In the genomic region with DNA sequence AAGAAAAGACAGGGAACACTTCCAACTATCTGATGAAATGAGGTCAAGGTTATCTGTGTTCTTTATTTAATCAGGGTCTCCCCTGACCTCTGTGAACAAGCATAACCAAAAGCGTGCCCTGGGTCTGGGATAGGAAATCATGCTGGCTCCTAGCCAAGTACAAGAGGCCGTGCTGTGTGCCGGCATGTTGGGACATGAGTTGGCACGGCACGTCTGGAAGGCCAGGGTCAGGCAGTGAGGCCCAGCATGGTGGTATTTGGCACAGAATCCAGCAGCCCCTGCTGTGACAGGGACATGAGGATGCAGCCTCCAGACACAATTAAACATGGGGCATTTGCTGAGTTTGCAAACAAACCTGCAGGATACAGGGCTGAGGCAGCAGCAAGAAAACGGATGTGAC, we compare ENCODE assay signal across 15 cellular contexts.
A peak's percentile ranks its signal among the peaks of the same experiment; 100 is the strongest.
DNase-seq lines count a peak whose midpoint lies in the region; ATAC-seq, FAIRE-seq and TF ChIP-seq lines count a peak whose summit lies in the region.
"Had no signal": no experiment of that assay in that cellular context is flagged by ENCODE, and none has a peak within 500 bp of the region (broad histone marks: within the 10 kb centered on the region; RNA-seq: fewer than 3 reads in every experiment).

No MANE protein-coding gene starts in this region.

- no peak for FAIRE-seq in K562 (lab: Jason Lieb, UNC)
- FAIRE-seq: RCC 7860, TTC549 had no signal

- peaks cover 3% of the 10 kb centered on the region for H3F3A ChIP-seq in SK-N-SH (replicated peaks; ENCODE audit: insufficient read depth)

- H3K27me3 ChIP-seq in SK-N-SH (ENCODE audit: insufficient read depth), result no peaks in the 10 kb centered on the region
- peaks cover 6 to 17% of the 10 kb centered on the region in 2 experiments; a peak in 3 of 5 replicates for H3K27me3 ChIP-seq in K562 (ENCODE audit: control insufficient read depth in 2 of 2, insufficient read depth in 2 of 2, low read length in 2 of 2)
- H3K27me3 ChIP-seq: vagina had no signal

- no TSS peak for BruUV-seq in K562 (replicated peaks; lab: Mats Ljungman, UMichigan)

- DNase-seq in SK-N-SH (peak; percentile 63), K562 (ENCODE audit: extremely low read depth in 1 of 4, low spot score in 3 of 4) (no peak), left ventricle myocardium superior (peak; percentile 70), ureter (ENCODE audit: low spot score) (peak; percentile 50), superior temporal gyrus (ENCODE audit: extremely low spot score) (no peak), activated gamma-delta T cell (lab: John Stamatoyannopoulos, UW) (no peak)
- DNase-seq: DND-41, HFFc6 had no signal

- no peak for TF ChIP-seq POLR2A in K562 (conservative IDR thresholded peaks at IDR 0.05)

- no peaks in the 10 kb centered on the region for H3K9me2 ChIP-seq in SK-N-SH

- TF ChIP-seq CTCF in SK-N-SH (IDR thresholded peaks at IDR 0.05), result no peak
- TF ChIP-seq CTCF in K562 (IDR thresholded peaks at IDR 0.05 in 2 of 3, conservative IDR thresholded peaks at IDR 0.05 in 1 of 3; ENCODE audit: insufficient read depth in 2 of 3, low read depth in 1 of 3, low read length in 3 of 3), result no peak

- no peak overlapping the region for H3K9ac ChIP-seq in SK-N-SH
- no peak overlapping the region for H3K9ac ChIP-seq in K562 (ENCODE audit: insufficient read depth in 1 of 2, low read depth in 2 of 2, low read length in 2 of 2)
- H3K9ac ChIP-seq: KMS-11 had no signal

- TF ChIP-seq RAD21 in SK-N-SH (IDR thresholded peaks at IDR 0.05; ENCODE audit: low read length), result no peak
- no peak for TF ChIP-seq RAD21 in K562 (CRISPR knock-in tag; conservative IDR thresholded peaks at IDR 0.05 in 1 of 2, IDR thresholded peaks at IDR 0.05 in 1 of 2)

- no peak for ATAC-seq in SK-N-SH treated with all-trans-retinoic acid at 6 μM for 48 hours
- ATAC-seq in K562, result no peak
- peak; percentile 79 for ATAC-seq in left ventricle myocardium superior
- no peak for ATAC-seq in GM19395 (IDR thresholded peaks at IDR 0.05; ENCODE audit: unreplicated experiment)
- ATAC-seq: left colon had no signal

- WGBS in SK-N-SH (ENCODE audit: low lambda C conversion rate), result 61% methylated on average over 6 of the region's 6 CpGs
- WGBS in K562 (ENCODE audit: insufficient coverage, low coverage, missing lambda C conversion rate), result 2% methylated on average over 6 of the region's 6 CpGs

- H4K20me1 ChIP-seq in SK-N-SH (ENCODE audit: insufficient read depth) (no peaks in the 10 kb centered on the region), K562 (replicated peaks; ENCODE audit: control insufficient read depth, insufficient read depth, low read length) (0 out of 2 replicates have a peak, but pooled peaks cover 3% of the 10 kb centered on the region)

- no peaks in the 10 kb centered on the region for H3K9me3 ChIP-seq in SK-N-SH
- no peaks in the 10 kb centered on the region for H3K9me3 ChIP-seq in K562 (replicated peaks; ENCODE audit: control insufficient read depth, insufficient read depth, low read depth, low read length)
- H3K9me3 ChIP-seq: vagina had no signal

- H3K36me3 ChIP-seq in SK-N-SH (replicated peaks in 1 of 2; ENCODE audit: control insufficient read depth in 1 of 2, insufficient read depth in 2 of 2, low read length in 1 of 2) (no peaks in the 10 kb centered on the region), K562 (ENCODE audit: control insufficient read depth, insufficient read depth, low read length) (no peaks in the 10 kb centered on the region)
- H3K36me3 ChIP-seq: vagina had no signal

- intact Hi-C loops in K562 (cut with micrococcal nuclease), result no loop called here
- intact Hi-C loops in left ventricle myocardium superior (cut with micrococcal nuclease), result no loop called here

- in situ Hi-C loops in K562 (cut with MboI), result no loop called here

- peaks cover 0 to 22% of the 10 kb centered on the region in 2 experiments; a peak in 1 of 4 replicates for H3K4me1 ChIP-seq in SK-N-SH (ENCODE audit: control insufficient read depth in 1 of 2, insufficient read depth in 2 of 2, low read depth in 1 of 2, low read length in 1 of 2)
- no peaks in the 10 kb centered on the region for H3K4me1 ChIP-seq in K562 (replicated peaks in 1 of 2; ENCODE audit: control insufficient read depth in 2 of 2, insufficient read depth in 2 of 2, low read length in 2 of 2)

- no peaks in the 10 kb centered on the region for H3K79me2 ChIP-seq in SK-N-SH (ENCODE audit: insufficient read depth)
- H3K79me2 ChIP-seq in K562 (ENCODE audit: control insufficient read depth, insufficient read depth, low read length), result no peaks in the 10 kb centered on the region

- no peak overlapping the region; a peak in 1 of 4 replicates for H3K27ac ChIP-seq in SK-N-SH (ENCODE audit: low read depth in 2 of 2, low read length in 1 of 2)
- no peak overlapping the region for H3K27ac ChIP-seq in K562 (ENCODE audit: extremely low read depth, low read depth, low read length)
- H3K27ac ChIP-seq: KMS-11, vagina had no signal

- H3K4me3 ChIP-seq in SK-N-SH (ENCODE audit: low read depth in 2 of 2, low read length in 1 of 2) (no peak overlapping the region), K562 (no peak overlapping the region)
- H3K4me3 ChIP-seq: vagina had no signal

- POLR2A ChIA-PET in SK-N-SH (lab: Yijun Ruan, JAX), result interaction anchor here (0.6 kb wide), 1 partner anchor 35 kb away, joined by 3 read pairs; no protein-coding TSS in a partner anchor
- POLR2A ChIA-PET in K562 (lab: Yijun Ruan, JAX), result interaction anchor here (1.0 kb wide), 1 partner anchor 12 kb away, joined by 3 read pairs; no protein-coding TSS in a partner anchor

- H2AFZ ChIP-seq in SK-N-SH (ENCODE audit: low read depth), result no peak overlapping the region
- no peak overlapping the region for H2AFZ ChIP-seq in K562 (ENCODE audit: low read depth, low read length)

- H3K9me1 ChIP-seq in K562 (ENCODE audit: control insufficient read depth, insufficient read depth, low read length), result no peaks in the 10 kb centered on the region

- CTCF ChIA-PET in SK-N-SH (lab: Yijun Ruan, JAX), result interaction anchor here (0.6 to 3.4 kb wide), 3 partner anchors 12 to 397 kb away, joined by 3 to 29 read pairs (median 14); no protein-coding TSS in a partner anchor
- CTCF ChIA-PET in K562 (lab: Yijun Ruan, JAX; ENCODE audit: low intra/inter-chr PET ratio), result no interaction called here

- H3K4me2 ChIP-seq in SK-N-SH (no peak overlapping the region), K562 (ENCODE audit: insufficient read depth, low read length) (no peak overlapping the region)
- H3K4me2 ChIP-seq: KMS-11 had no signal

- TF ChIP-seq EP300 in SK-N-SH (IDR thresholded peaks at IDR 0.05; ENCODE audit: borderline replicate concordance in 1 of 2, low read depth in 1 of 2, low read length in 1 of 2), result peak in 1 of 2 experiments; percentile 37; a peak in 1 of 4 replicates
- TF ChIP-seq EP300 in K562 (IDR thresholded peaks at IDR 0.05; ENCODE audit: low read length), result no peak

TF ChIP-seq in SK-N-SH treated with all-trans-retinoic acid at 6 μM for 48 hours, 23 proteins besides CTCF, POLR2A, EP300 and RAD21:
- TF ChIP-seq ZC3H10 (CRISPR knock-in tag; IDR thresholded peaks at IDR 0.05) (no peak), PPARA (CRISPR knock-in tag; IDR thresholded peaks at IDR 0.05; ENCODE audit: borderline replicate concordance) (no peak), RARB (CRISPR knock-in tag; IDR thresholded peaks at IDR 0.05) (no peak), OSR1 (CRISPR knock-in tag; IDR thresholded peaks at IDR 0.05) (no peak), ZFP3 (CRISPR knock-in tag; IDR thresholded peaks at IDR 0.05) (no peak), ZFP30 (CRISPR knock-in tag; IDR thresholded peaks at IDR 0.05) (no peak), ZNF8 (CRISPR knock-in tag; IDR thresholded peaks at IDR 0.05) (no peak)
- TF ChIP-seq, protein P1, sequence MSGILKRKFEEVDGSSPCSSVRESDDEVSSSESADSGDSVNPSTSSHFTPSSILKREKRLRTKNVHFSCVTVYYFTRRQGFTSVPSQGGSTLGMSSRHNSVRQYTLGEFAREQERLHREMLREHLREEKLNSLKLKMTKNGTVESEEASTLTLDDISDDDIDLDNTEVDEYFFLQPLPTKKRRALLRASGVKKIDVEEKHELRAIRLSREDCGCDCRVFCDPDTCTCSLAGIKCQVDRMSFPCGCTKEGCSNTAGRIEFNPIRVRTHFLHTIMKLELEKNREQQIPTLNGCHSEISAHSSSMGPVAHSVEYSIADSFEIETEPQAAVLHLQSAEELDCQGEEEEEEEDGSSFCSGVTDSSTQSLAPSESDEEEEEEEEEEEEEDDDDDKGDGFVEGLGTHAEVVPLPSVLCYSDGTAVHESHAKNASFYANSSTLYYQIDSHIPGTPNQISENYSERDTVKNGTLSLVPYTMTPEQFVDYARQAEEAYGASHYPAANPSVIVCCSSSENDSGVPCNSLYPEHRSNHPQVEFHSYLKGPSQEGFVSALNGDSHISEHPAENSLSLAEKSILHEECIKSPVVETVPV (CRISPR knock-in tag; IDR thresholded peaks at IDR 0.05), result no peak

TF ChIP-seq in K562, 482 proteins besides CTCF, POLR2A, EP300 and RAD21:
- TF ChIP-seq LCOR (CRISPR knock-in tag; IDR thresholded peaks at IDR 0.05) (no peak), NFIC (IDR thresholded peaks at IDR 0.05) (peak; percentile 71)

Comparison
In these comparisons a context has a peak if more than half of its experiments do, and no peak if none do; other contexts are left out.
1. DNase-seq: peak in SK-N-SH (single experiment), left ventricle myocardium superior (single experiment) and ureter (single experiment); none in K562 (0 of 4), superior temporal gyrus (single experiment) and activated gamma-delta T cell (single experiment).